ENCODE assay signal across 23 cellular contexts in the genomic region with DNA sequence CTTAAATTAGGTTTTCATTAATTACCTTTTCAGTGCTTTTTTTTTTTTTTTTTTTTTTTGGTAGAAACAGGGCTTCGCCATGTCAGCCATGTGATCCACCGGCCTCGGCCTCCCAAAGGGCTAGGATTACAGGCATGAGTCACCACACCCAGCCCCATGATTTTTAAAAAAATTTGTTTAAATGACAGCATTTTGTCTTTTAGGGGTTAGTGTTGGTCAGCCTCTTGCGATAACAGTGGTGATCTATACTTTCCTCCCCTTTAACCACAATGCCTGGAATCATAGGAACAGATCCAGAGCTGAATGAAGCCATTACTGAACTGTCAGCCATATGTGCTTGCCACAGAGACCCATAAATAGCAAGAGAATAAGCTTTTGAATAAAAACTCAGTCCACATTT.
DNase-seq lines count a peak whose midpoint lies in the region; ATAC-seq, FAIRE-seq and TF ChIP-seq lines count a peak whose summit lies in the region.
"Had no signal": no experiment of that assay in that cellular context is flagged by ENCODE, and none has a peak within 500 bp of the region (broad histone marks: within the 10 kb centered on the region; RNA-seq: fewer than 3 reads in every experiment).

No MANE protein-coding gene starts in this region.

- H4K91ac ChIP-seq in H1 (replicated peaks; ENCODE audit: insufficient read length, low read length), result no peak overlapping the region

- no peak for TF ChIP-seq EP300 in H1 (IDR thresholded peaks at IDR 0.05; ENCODE audit: borderline replicate concordance in 1 of 2, low read depth in 2 of 2, low read length in 2 of 2)

- H3K27me3 ChIP-seq in H1 (replicated peaks in 1 of 4; ENCODE audit: control insufficient read depth in 3 of 4, extremely low read depth in 1 of 4, insufficient read depth in 3 of 4, low read length in 3 of 4), result no peaks in the 10 kb centered on the region

- H3K9me3 Mint-ChIP-seq in effector memory CD8-positive, alpha-beta T cell, result peaks cover 0 to 1% of the 10 kb centered on the region in 2 donors
- H3K9me3 Mint-ChIP-seq: activated CD4-positive, alpha-beta memory T cell treated with anti-CD3 and anti-CD28 coated beads for 36 hours; central memory CD8-positive, alpha-beta T cell; stimulated activated naive CD8-positive, alpha-beta T cell treated with anti-CD3 and anti-CD28 coated beads, Interleukin-15, amount 100 ng/mL, for 72 hours had no signal

- H2BK5ac ChIP-seq in H1 (ENCODE audit: low read depth, low read length), result no peak overlapping the region

- H3K4me1 ChIP-seq in H1 (replicated peaks in 1 of 4; ENCODE audit: control insufficient read depth in 3 of 4, insufficient read depth in 4 of 4, low read length in 3 of 4), result peaks cover 5 to 20% (median 15%) of the 10 kb centered on the region in 4 experiments; a peak in 6 of 7 replicates

- H3K56ac ChIP-seq in H1 (replicated peaks; ENCODE audit: insufficient read length, low read depth, low read length), result no peak overlapping the region

- H2BK20ac ChIP-seq in H1 (ENCODE audit: low read length), result no peak overlapping the region

- no peaks in the 10 kb centered on the region for H3K23me2 ChIP-seq in H1 (ENCODE audit: low read depth, low read length)

- no peak overlapping the region for H2AFZ ChIP-seq in H1 (ENCODE audit: low read length)

- 86% methylated on average over 4 of the region's 4 CpGs; no CpG with 5 or more reads in 1 of the 2 experiments for WGBS in H1 (ENCODE audit: extremely low coverage in 1 of 2, insufficient coverage in 1 of 2, insufficient read length in 1 of 2, insufficient replicate concordance in 2 of 2, low coverage in 1 of 2, low lambda C conversion rate in 2 of 2, missing lambda C conversion rate in 1 of 2), 2 experiments

- TF ChIP-seq POLR2A in NB4 (IDR thresholded peaks at IDR 0.05; ENCODE audit: extremely low read depth, insufficient read length) (no peak), H1 (IDR thresholded peaks at IDR 0.05; ENCODE audit: control extremely low read depth in 1 of 2, low read depth in 2 of 2, low read length in 2 of 2) (no peak)

- FAIRE-seq in H1 (lab: Jason Lieb, UNC), result no peak

- H4K20me1 ChIP-seq in H1 (replicated peaks in 1 of 2; ENCODE audit: control insufficient read depth in 1 of 2, insufficient read depth in 2 of 2, low read length in 2 of 2), result peaks cover 13 to 20% of the 10 kb centered on the region in 2 experiments

- peak; percentile 41 for ATAC-seq in omental fat pad (ENCODE audit: low FRiP score)
- no peak for ATAC-seq in effector memory CD8-positive, alpha-beta T cell (replicated peaks)
- ATAC-seq: stimulated activated naive CD8-positive, alpha-beta T cell treated with anti-CD3 and anti-CD28 coated beads, Interleukin-15, amount 100 ng/mL, for 72 hours had no signal

- H3K36me3 ChIP-seq in H1 (ENCODE audit: control insufficient read depth in 2 of 4, insufficient read depth in 4 of 4, low read length in 3 of 4), result no peaks in the 10 kb centered on the region
- H3K36me3 ChIP-seq: HAP-1 had no signal

- no peak overlapping the region for H3K27ac Mint-ChIP-seq in effector memory CD8-positive, alpha-beta T cell
- H3K27ac Mint-ChIP-seq: activated CD4-positive, alpha-beta memory T cell treated with anti-CD3 and anti-CD28 coated beads for 36 hours; CD4-positive, alpha-beta memory T cell had no signal

- peaks cover 0 to 98% of the 10 kb centered on the region in 2 experiments; a peak in 3 of 4 replicates for H3K79me2 ChIP-seq in H1 (ENCODE audit: control insufficient read depth in 1 of 2, insufficient read depth in 2 of 2, low read length in 2 of 2)

- CTCF ChIA-PET in H1 (lab: Charles Lee; ENCODE audit: partially characterized antibody), result no interaction called here

- DNase-seq in H4 (ENCODE audit: low spot score), result peak; percentile 29
- peak; percentile 6 for DNase-seq in NB4 (ENCODE audit: low read depth)
- no peak for DNase-seq in H1 (ENCODE audit: low read depth in 1 of 2, low spot score in 2 of 2)
- DNase-seq in omental fat pad (ENCODE audit: low spot score), result no peak
- DNase-seq in effector memory CD8-positive, alpha-beta T cell, result no peak
- no peak for DNase-seq in NCI-H748 (lab: John Stamatoyannopoulos, UW; ENCODE audit: unreplicated experiment)
- DNase-seq in activated CD4-positive, alpha-beta T cell treated with anti-CD3 and anti-CD28 coated beads for 1 hour, result no peak
- no peak for DNase-seq in stimulated activated CD4-positive, alpha-beta T cell treated with anti-CD3 and anti-CD28 coated beads, Interleukin-2, amount 100 ng/mL, for 24 hours
- DNase-seq: activated CD4-positive, alpha-beta memory T cell treated with anti-CD3 and anti-CD28 coated beads for 36 hours; activated effector memory CD4-positive, alpha-beta T cell treated with anti-CD3 and anti-CD28 coated beads, Interleukin-2, amount 50 U/mL, for 16 hours; amygdala; CD4-positive, alpha-beta memory T cell; NCI-H1436 treated with DMSO at 0.1 percent for 48 hours; NCI-H2171; NCI-H526; posterior cingulate gyrus; stimulated activated CD4-positive, alpha-beta T cell treated with anti-CD3 and anti-CD28 coated beads, Interleukin-4, amount 100 ng/mL, for 1 hour; stimulated activated naive CD8-positive, alpha-beta T cell treated with anti-CD3 and anti-CD28 coated beads, Interleukin-15, amount 100 ng/mL, for 72 hours; trophoblast cell had no signal

- no peak overlapping the region for H3K4me2 ChIP-seq in H1 (ENCODE audit: insufficient read depth in 1 of 2, low read depth in 2 of 2, low read length in 2 of 2)

- H3K4ac ChIP-seq in H1 (replicated peaks; ENCODE audit: insufficient read length, low read depth, low read length), result no peak overlapping the region

- no peak overlapping the region for H2BK120ac ChIP-seq in H1 (replicated peaks; ENCODE audit: low read depth, low read length)

- H4K8ac ChIP-seq in H1 (ENCODE audit: extremely low read depth, insufficient read depth, low read length), result no peak overlapping the region

- no peak overlapping the region for H3K23ac ChIP-seq in H1 (ENCODE audit: insufficient read length)

- H2AK5ac ChIP-seq in H1 (ENCODE audit: low read depth, low read length), result no peak overlapping the region

- H2BK12ac ChIP-seq in H1 (ENCODE audit: low read depth, low read length), result no peak overlapping the region

- no peaks in the 10 kb centered on the region for H3K9me3 ChIP-seq in H1 (ENCODE audit: insufficient read depth in 2 of 2, low read depth in 1 of 2, low read length in 1 of 2)
- H3K9me3 ChIP-seq: HAP-1 had no signal

- H2BK15ac ChIP-seq in H1 (ENCODE audit: low read length), result no peak overlapping the region

- no peaks in the 10 kb centered on the region for H3K36me3 Mint-ChIP-seq in effector memory CD8-positive, alpha-beta T cell (ENCODE audit: insufficient read depth)
- H3K36me3 Mint-ChIP-seq: activated CD4-positive, alpha-beta memory T cell treated with anti-CD3 and anti-CD28 coated beads for 36 hours; CD4-positive, alpha-beta memory T cell had no signal

- H3K4me1 Mint-ChIP-seq in effector memory CD8-positive, alpha-beta T cell (ENCODE audit: low read depth in 2 of 2), result peaks cover 0 to 3% of the 10 kb centered on the region in 2 donors
- H3K4me1 Mint-ChIP-seq: central memory CD8-positive, alpha-beta T cell had no signal

- no peak overlapping the region for H4K5ac ChIP-seq in H1 (ENCODE audit: insufficient read length, low read depth, low read length)

- H3K27ac ChIP-seq in H1 (ENCODE audit: low read depth, low read length), result no peak overlapping the region
- H3K27ac ChIP-seq: RWPE1, skin epidermis had no signal

- no peak for TF ChIP-seq RAD21 in H1 (IDR thresholded peaks at IDR 0.05 in 1 of 2, conservative IDR thresholded peaks at IDR 0.05 in 1 of 2; ENCODE audit: low read depth in 2 of 2, low read length in 2 of 2)

- H3K18ac ChIP-seq in H1 (ENCODE audit: extremely low read depth, low read length), result no peak overlapping the region

- H3K4me3 Mint-ChIP-seq in effector memory CD8-positive, alpha-beta T cell, result no peak overlapping the region
- H3K4me3 Mint-ChIP-seq: activated CD4-positive, alpha-beta memory T cell treated with anti-CD3 and anti-CD28 coated beads for 36 hours; CD4-positive, alpha-beta memory T cell; central memory CD8-positive, alpha-beta T cell had no signal

- H3K4me3 ChIP-seq in NB4 (ENCODE audit: low read depth, low read length), result no peak overlapping the region
- no peak overlapping the region for H3K4me3 ChIP-seq in H1 (ENCODE audit: extremely low read depth in 1 of 4, insufficient read depth in 2 of 4, low read depth in 3 of 4, low read length in 4 of 4)
- H3K4me3 ChIP-seq: HAP-1, skin epidermis had no signal

- H3K9ac ChIP-seq in H1 (replicated peaks in 1 of 4; ENCODE audit: extremely low read depth in 1 of 4, low read depth in 3 of 4, low read length in 3 of 4), result no peak overlapping the region

- no peak for TF ChIP-seq CTCF in NB4 (IDR thresholded peaks at IDR 0.05; ENCODE audit: low read depth, low read length)
- no peak for TF ChIP-seq CTCF in H1 (IDR thresholded peaks at IDR 0.05; ENCODE audit: control extremely low read depth in 1 of 3, insufficient read depth in 1 of 3, low read depth in 1 of 3, low read length in 3 of 3)
- TF ChIP-seq CTCF in omental fat pad (IDR thresholded peaks at IDR 0.05), result no peak

- H3K14ac ChIP-seq in H1 (ENCODE audit: insufficient read length), result no peak overlapping the region

- H3K27me3 Mint-ChIP-seq in effector memory CD8-positive, alpha-beta T cell, result peaks cover 6 to 20% of the 10 kb centered on the region in 2 donors
- H3K27me3 Mint-ChIP-seq: activated CD4-positive, alpha-beta memory T cell treated with anti-CD3 and anti-CD28 coated beads for 36 hours; stimulated activated naive CD8-positive, alpha-beta T cell treated with anti-CD3 and anti-CD28 coated beads, Interleukin-15, amount 100 ng/mL, for 72 hours had no signal

- H3K79me1 ChIP-seq in H1 (ENCODE audit: low read depth, low read length), result peaks cover 8% of the 10 kb centered on the region

- POLR2A ChIA-PET in H1 (lab: Charles Lee; ENCODE audit: partially characterized antibody), result no interaction called here

TF ChIP-seq in H1, 55 proteins besides CTCF, POLR2A, EP300 and RAD21:
- TF ChIP-seq CHD2 (IDR thresholded peaks at IDR 0.05; ENCODE audit: low read length) (no peak), JUND (IDR thresholded peaks at IDR 0.05; ENCODE audit: low read length) (0 out of 2 replicates have a peak, but pooled peaks have one; percentile 35)

Comparison
In these comparisons a context has a peak if more than half of its experiments do, and no peak if none do; other contexts are left out.
1. DNase-seq: peak in H4 (single experiment) and NB4 (single experiment); none in H1 (0 of 2), omental fat pad (single experiment), effector memory CD8-positive, alpha-beta T cell (0 of 3), NCI-H748 (single experiment), activated CD4-positive, alpha-beta T cell treated with anti-CD3 and anti-CD28 coated beads for 1 hour (single experiment) and stimulated activated CD4-positive, alpha-beta T cell treated with anti-CD3 and anti-CD28 coated beads, Interleukin-2, amount 100 ng/mL, for 24 hours (0 of 2).